In the genomic region with DNA sequence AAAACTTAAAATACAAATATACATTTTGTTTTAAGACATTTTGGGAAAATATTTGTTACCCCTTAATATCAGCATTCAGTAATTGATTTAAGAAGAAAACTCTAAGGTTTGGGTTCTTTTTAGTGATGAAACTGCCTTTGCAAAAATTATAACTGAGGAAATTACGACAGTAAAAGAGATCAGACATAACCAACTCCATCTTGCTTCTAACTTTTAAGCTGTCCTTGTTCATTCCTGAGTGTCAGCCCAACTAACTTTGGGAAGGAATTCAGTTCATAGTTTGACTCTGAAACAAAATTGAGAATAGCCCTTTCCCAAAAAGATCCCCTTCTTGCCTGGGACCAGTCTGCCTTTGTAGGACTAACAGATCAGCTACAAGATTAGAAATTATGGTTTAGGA, we compare ENCODE assay signal across 1 cellular context.
A peak's percentile ranks its signal among the peaks of the same experiment; 100 is the strongest.
TF ChIP-seq lines count a peak whose summit lies in the region.

No MANE protein-coding gene starts in this region.

TF ChIP-seq in GM12878, 131 proteins besides CTCF, POLR2A, EP300 and RAD21:
- TF ChIP-seq, protein P1, sequence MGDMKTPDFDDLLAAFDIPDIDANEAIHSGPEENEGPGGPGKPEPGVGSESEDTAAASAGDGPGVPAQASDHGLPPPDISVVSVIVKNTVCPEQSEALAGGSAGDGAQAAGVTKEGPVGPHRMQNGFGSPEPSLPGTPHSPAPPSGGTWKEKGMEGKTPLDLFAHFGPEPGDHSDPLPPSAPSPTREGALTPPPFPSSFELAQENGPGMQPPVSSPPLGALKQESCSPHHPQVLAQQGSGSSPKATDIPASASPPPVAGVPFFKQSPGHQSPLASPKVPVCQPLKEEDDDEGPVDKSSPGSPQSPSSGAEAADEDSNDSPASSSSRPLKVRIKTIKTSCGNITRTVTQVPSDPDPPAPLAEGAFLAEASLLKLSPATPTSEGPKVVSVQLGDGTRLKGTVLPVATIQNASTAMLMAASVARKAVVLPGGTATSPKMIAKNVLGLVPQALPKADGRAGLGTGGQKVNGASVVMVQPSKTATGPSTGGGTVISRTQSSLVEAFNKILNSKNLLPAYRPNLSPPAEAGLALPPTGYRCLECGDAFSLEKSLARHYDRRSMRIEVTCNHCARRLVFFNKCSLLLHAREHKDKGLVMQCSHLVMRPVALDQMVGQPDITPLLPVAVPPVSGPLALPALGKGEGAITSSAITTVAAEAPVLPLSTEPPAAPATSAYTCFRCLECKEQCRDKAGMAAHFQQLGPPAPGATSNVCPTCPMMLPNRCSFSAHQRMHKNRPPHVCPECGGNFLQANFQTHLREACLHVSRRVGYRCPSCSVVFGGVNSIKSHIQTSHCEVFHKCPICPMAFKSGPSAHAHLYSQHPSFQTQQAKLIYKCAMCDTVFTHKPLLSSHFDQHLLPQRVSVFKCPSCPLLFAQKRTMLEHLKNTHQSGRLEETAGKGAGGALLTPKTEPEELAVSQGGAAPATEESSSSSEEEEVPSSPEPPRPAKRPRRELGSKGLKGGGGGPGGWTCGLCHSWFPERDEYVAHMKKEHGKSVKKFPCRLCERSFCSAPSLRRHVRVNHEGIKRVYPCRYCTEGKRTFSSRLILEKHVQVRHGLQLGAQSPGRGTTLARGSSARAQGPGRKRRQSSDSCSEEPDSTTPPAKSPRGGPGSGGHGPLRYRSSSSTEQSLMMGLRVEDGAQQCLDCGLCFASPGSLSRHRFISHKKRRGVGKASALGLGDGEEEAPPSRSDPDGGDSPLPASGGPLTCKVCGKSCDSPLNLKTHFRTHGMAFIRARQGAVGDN (IDR thresholded peaks at IDR 0.05): peak; percentile 94
- TF ChIP-seq SIX5 (IDR thresholded peaks at IDR 0.05; ENCODE audit: low read depth, low read length, severe bottlenecking): no peak
- TF ChIP-seq RFX5 (IDR thresholded peaks at IDR 0.05; ENCODE audit: low read depth, low read length): no peak
- TF ChIP-seq CEBPZ (IDR thresholded peaks at IDR 0.05; ENCODE audit: low read depth, low read length): no peak
- TF ChIP-seq PKNOX1 (IDR thresholded peaks at IDR 0.05): no peak
- TF ChIP-seq RB1 (IDR thresholded peaks at IDR 0.05; ENCODE audit: borderline replicate concordance): no peak
- no peak for TF ChIP-seq WRNIP1 (IDR thresholded peaks at IDR 0.05; ENCODE audit: borderline replicate concordance, low read depth, low read length)
- TF ChIP-seq ZNF592 (IDR thresholded peaks at IDR 0.05): peak; percentile 98
- TF ChIP-seq, protein P2, sequence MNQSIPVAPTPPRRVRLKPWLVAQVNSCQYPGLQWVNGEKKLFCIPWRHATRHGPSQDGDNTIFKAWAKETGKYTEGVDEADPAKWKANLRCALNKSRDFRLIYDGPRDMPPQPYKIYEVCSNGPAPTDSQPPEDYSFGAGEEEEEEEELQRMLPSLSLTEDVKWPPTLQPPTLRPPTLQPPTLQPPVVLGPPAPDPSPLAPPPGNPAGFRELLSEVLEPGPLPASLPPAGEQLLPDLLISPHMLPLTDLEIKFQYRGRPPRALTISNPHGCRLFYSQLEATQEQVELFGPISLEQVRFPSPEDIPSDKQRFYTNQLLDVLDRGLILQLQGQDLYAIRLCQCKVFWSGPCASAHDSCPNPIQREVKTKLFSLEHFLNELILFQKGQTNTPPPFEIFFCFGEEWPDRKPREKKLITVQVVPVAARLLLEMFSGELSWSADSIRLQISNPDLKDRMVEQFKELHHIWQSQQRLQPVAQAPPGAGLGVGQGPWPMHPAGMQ (IDR thresholded peaks at IDR 0.05; ENCODE audit: borderline replicate concordance): no peak
- TF ChIP-seq, protein P3, sequence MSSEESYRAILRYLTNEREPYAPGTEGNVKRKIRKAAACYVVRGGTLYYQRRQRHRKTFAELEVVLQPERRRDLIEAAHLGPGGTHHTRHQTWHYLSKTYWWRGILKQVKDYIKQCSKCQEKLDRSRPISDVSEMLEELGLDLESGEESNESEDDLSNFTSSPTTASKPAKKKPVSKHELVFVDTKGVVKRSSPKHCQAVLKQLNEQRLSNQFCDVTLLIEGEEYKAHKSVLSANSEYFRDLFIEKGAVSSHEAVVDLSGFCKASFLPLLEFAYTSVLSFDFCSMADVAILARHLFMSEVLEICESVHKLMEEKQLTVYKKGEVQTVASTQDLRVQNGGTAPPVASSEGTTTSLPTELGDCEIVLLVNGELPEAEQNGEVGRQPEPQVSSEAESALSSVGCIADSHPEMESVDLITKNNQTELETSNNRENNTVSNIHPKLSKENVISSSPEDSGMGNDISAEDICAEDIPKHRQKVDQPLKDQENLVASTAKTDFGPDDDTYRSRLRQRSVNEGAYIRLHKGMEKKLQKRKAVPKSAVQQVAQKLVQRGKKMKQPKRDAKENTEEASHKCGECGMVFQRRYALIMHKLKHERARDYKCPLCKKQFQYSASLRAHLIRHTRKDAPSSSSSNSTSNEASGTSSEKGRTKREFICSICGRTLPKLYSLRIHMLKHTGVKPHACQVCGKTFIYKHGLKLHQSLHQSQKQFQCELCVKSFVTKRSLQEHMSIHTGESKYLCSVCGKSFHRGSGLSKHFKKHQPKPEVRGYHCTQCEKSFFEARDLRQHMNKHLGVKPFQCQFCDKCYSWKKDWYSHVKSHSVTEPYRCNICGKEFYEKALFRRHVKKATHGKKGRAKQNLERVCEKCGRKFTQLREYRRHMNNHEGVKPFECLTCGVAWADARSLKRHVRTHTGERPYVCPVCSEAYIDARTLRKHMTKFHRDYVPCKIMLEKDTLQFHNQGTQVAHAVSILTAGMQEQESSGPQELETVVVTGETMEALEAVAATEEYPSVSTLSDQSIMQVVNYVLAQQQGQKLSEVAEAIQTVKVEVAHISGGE (CRISPR knock-in tag; IDR thresholded peaks at IDR 0.05): no peak
